Comparison of ENCODE assay signal across 8 cellular contexts in the genomic region with DNA sequence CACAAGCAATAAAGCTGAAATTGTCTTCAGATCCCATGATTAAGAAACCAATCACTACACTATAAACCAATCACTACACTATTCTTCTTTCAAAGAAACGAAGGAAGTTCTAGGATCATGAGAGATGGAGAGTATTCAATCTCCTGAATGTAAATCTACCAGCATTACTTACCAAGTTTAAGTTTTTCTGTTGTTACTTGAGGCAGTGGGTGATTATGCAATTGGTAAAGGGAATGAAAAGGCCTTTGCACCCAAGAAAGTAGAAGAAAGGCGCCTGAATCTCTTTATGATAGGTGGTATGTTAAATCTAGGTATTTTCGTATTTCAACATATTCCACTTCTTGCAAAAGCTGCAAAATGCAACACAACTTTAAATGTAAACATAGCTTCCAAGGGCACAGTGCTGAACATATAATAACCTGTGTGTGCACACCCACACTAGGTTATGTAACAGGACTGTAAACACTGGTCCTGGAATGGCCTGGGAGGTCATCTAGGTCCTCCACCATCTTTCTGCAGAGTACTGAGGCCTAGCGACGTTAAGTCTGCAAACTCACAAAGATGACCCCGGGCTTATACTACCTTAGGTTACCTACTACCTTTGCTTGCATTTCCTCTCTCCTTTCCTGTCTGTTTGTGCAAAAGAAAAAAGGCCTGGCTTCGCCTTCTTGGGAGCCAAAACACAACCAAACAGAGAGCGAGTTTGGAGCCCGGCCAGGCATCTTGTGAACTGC. TPM values are rescaled to one million over a fixed set of nuclear protein-coding genes. Genes with fewer than 3 reads are reported as not detected.
DNase-seq lines count a peak whose midpoint lies in the region; ATAC-seq and TF ChIP-seq lines count a peak whose summit lies in the region.

No MANE protein-coding gene starts in this region.

- H3K27ac Mint-ChIP-seq in Calu3 (ENCODE audit: unreplicated experiment) = peak overlapping the region; percentile 72
- peak overlapping the region; percentile 98 to 99 for H3K27ac Mint-ChIP-seq in effector memory CD8-positive, alpha-beta T cell
- H3K27ac Mint-ChIP-seq in naive thymus-derived CD4-positive, alpha-beta T cell = peak overlapping the region; percentile 95 to 99 (median 97)

- no peak for ATAC-seq in effector memory CD8-positive, alpha-beta T cell (replicated peaks)
- ATAC-seq in naive thymus-derived CD4-positive, alpha-beta T cell = no peak
- ATAC-seq in HG03097 (IDR thresholded peaks at IDR 0.05; ENCODE audit: low FRiP score, unreplicated experiment) = no peak

- H3K4me3 Mint-ChIP-seq in Calu3 (ENCODE audit: low read depth, unreplicated experiment) = peak overlapping the region; percentile 84
- peak overlapping the region; percentile 94 to 96 for H3K4me3 Mint-ChIP-seq in effector memory CD8-positive, alpha-beta T cell
- peak overlapping the region; percentile 89 to 98 (median 96) for H3K4me3 Mint-ChIP-seq in naive thymus-derived CD4-positive, alpha-beta T cell

- peaks cover 23% of the 10 kb centered on the region for H3K4me1 Mint-ChIP-seq in Calu3 (ENCODE audit: low read depth, unreplicated experiment)
- H3K4me1 Mint-ChIP-seq in effector memory CD8-positive, alpha-beta T cell (ENCODE audit: low read depth in 2 of 2) = peaks cover 22 to 27% of the 10 kb centered on the region in 2 donors
- peaks cover 16 to 46% (median 44%) of the 10 kb centered on the region in 7 donors for H3K4me1 Mint-ChIP-seq in naive thymus-derived CD4-positive, alpha-beta T cell

- peaks cover 19% of the 10 kb centered on the region for H3K4me1 ChIP-seq in OCI-LY1 (ENCODE audit: insufficient read depth, low read length, severe bottlenecking)
- peaks cover 10% of the 10 kb centered on the region in 2 donors for H3K4me1 ChIP-seq in naive thymus-derived CD4-positive, alpha-beta T cell (ENCODE audit: control insufficient read depth in 2 of 2, insufficient read depth in 2 of 2, low read length in 2 of 2)

- no peaks in the 10 kb centered on the region for H3F3A ChIP-seq in OCI-LY1 (ENCODE audit: insufficient read depth, low read length)

- TSS peak; percentile 96 for BruUV-seq in Calu3 (replicated peaks; lab: Mats Ljungman, UMichigan)

- peak overlapping the region; percentile 76; the same call in 1 of the 2 replicates for H2AFZ ChIP-seq in OCI-LY1 (ENCODE audit: low read length)

- H3K27me3 Mint-ChIP-seq in Calu3 (ENCODE audit: unreplicated experiment) = no peaks in the 10 kb centered on the region
- no peaks in the 10 kb centered on the region for H3K27me3 Mint-ChIP-seq in effector memory CD8-positive, alpha-beta T cell
- no peaks in the 10 kb centered on the region for H3K27me3 Mint-ChIP-seq in naive thymus-derived CD4-positive, alpha-beta T cell

- H3K36me3 Mint-ChIP-seq in Calu3 (ENCODE audit: insufficient read depth, unreplicated experiment) = peaks cover 23% of the 10 kb centered on the region
- H3K36me3 Mint-ChIP-seq in effector memory CD8-positive, alpha-beta T cell (ENCODE audit: insufficient read depth) = peaks cover 25% of the 10 kb centered on the region
- H3K36me3 Mint-ChIP-seq in naive thymus-derived CD4-positive, alpha-beta T cell = no peaks in the 10 kb centered on the region

- H3K4me3 ChIP-seq in OCI-LY1 (ENCODE audit: low read depth, low read length, poor library complexity, severe bottlenecking) = peak overlapping the region; percentile 86
- H3K4me3 ChIP-seq in naive thymus-derived CD4-positive, alpha-beta T cell (ENCODE audit: low read length) = peak overlapping the region; percentile 91

- no peaks in the 10 kb centered on the region for H4K20me1 ChIP-seq in OCI-LY1 (ENCODE audit: insufficient read depth, low read length)

- 0 out of 2 replicates have a peak, but pooled peaks cover 3% of the 10 kb centered on the region for H3K9me3 ChIP-seq in OCI-LY1 (ENCODE audit: low read length)
- H3K9me3 ChIP-seq in naive thymus-derived CD4-positive, alpha-beta T cell (ENCODE audit: control insufficient read depth in 2 of 3, low read length in 3 of 3) = no peaks in the 10 kb centered on the region

- intact Hi-C loops in Calu3 (cut with micrococcal nuclease; ENCODE audit: unreplicated experiment) (loop anchor here (5.0 kb wide), 1 partner anchor 63 kb away; the partner anchor contains the start of gene UHMK1), posterior vena cava (cut with DNase I) (no loop called here)
- intact Hi-C loops in naive thymus-derived CD4-positive, alpha-beta T cell (cut with micrococcal nuclease) = loop anchor here (1.0 to 5.0 kb wide), 8 partner anchors 63 to 1158 kb away; partner anchors contain the start of genes HSD17B7 (in 2 of the 2), NUF2 (in 2 of the 2), UHMK1 (in 2 of the 2) and ATF6 (in 1 of the 2)

- H3K4me2 ChIP-seq in OCI-LY1 (ENCODE audit: low read length) = peak overlapping the region; percentile 78

- no peaks in the 10 kb centered on the region for H3K9me3 Mint-ChIP-seq in Calu3 (ENCODE audit: low read depth, unreplicated experiment)
- no peaks in the 10 kb centered on the region for H3K9me3 Mint-ChIP-seq in effector memory CD8-positive, alpha-beta T cell
- peaks cover 0 to 3% (median 0%) of the 10 kb centered on the region in 11 donors for H3K9me3 Mint-ChIP-seq in naive thymus-derived CD4-positive, alpha-beta T cell

- H3K79me2 ChIP-seq in OCI-LY1 (ENCODE audit: insufficient read depth, low read length) = peaks cover 14% of the 10 kb centered on the region; the same call in 1 of the 2 replicates

- H3K9me2 ChIP-seq in OCI-LY1 (ENCODE audit: low read depth, low read length) = no peaks in the 10 kb centered on the region

- peak overlapping the region; percentile 32 for H3K27ac ChIP-seq in OCI-LY1 (ENCODE audit: low read depth, low read length, poor library complexity, severe bottlenecking)
- peak overlapping the region; percentile 91 for H3K27ac ChIP-seq in naive thymus-derived CD4-positive, alpha-beta T cell (ENCODE audit: low read depth, low read length)

- DNase-seq in Calu3 = no peak
- DNase-seq in effector memory CD8-positive, alpha-beta T cell = no peak
- peak in 4 of 9 donors; percentile 1 to 11 (median 4) for DNase-seq in naive thymus-derived CD4-positive, alpha-beta T cell
- no peak for DNase-seq in NCI-H446 (lab: John Stamatoyannopoulos, UW)
- no peak for DNase-seq in germinal center (ENCODE audit: low spot score)
- no peak for DNase-seq in posterior vena cava (ENCODE audit: low spot score)

- no peaks in the 10 kb centered on the region for H3K27me3 ChIP-seq in OCI-LY1 (ENCODE audit: insufficient read depth, low read length)
- no peaks in the 10 kb centered on the region for H3K27me3 ChIP-seq in naive thymus-derived CD4-positive, alpha-beta T cell (ENCODE audit: control insufficient read depth in 2 of 2, insufficient read depth in 2 of 2, low read length in 2 of 2)

- H3K9ac ChIP-seq in OCI-LY1 (ENCODE audit: low read length) = peak overlapping the region; percentile 88

- no peaks in the 10 kb centered on the region for H3K36me3 ChIP-seq in OCI-LY1 (ENCODE audit: insufficient read depth, low read length)
- no peaks in the 10 kb centered on the region for H3K36me3 ChIP-seq in naive thymus-derived CD4-positive, alpha-beta T cell (ENCODE audit: control insufficient read depth in 2 of 3, insufficient read depth in 3 of 3, low read length in 3 of 3)

- CTCF ChIA-PET in Calu3 (lab: Charles Lee) = interaction anchor here (1.6 kb wide), 1 partner anchor 203 kb away, joined by 6 read pairs; no protein-coding TSS in a partner anchor
- CTCF ChIA-PET in naive thymus-derived CD4-positive, alpha-beta T cell (lab: Charles Lee) = interaction anchor here (0.8 kb wide), 1 partner anchor 13 kb away, joined by 3 read pairs; no protein-coding TSS in a partner anchor

- POLR2A ChIA-PET in naive thymus-derived CD4-positive, alpha-beta T cell (lab: Charles Lee) = interaction anchor here (0.5 to 2.4 kb wide), 5 partner anchors 10 to 1925 kb away, joined by 3 to 16 read pairs (median 3); partner anchors contain the start of gene UHMK1

- TF ChIP-seq CTCF in Calu3 (IDR thresholded peaks at IDR 0.05; ENCODE audit: unreplicated experiment) (no peak), OCI-LY1 (IDR thresholded peaks at IDR 0.05; ENCODE audit: low read length) (no peak)

RNA-seq across cellular contexts. Expression of gene UAP1, which starts 1.1 kb away (rescaled TPM):
- total RNA-seq in Calu3 (2022) (40.8 and 47.2 TPM in 2 replicates), posterior vena cava (100 to 1,000 TPM; 106 to 115 TPM)
- total RNA-seq in naive thymus-derived CD4-positive, alpha-beta T cell = 10 to 100 TPM; 18.0 to 29.6 (median 22.7) TPM
- 10 to 100 TPM; 26.0 to 27.7 TPM for polyA plus RNA-seq in naive thymus-derived CD4-positive, alpha-beta T cell

Comparison
In these comparisons a context has a peak if more than half of its experiments do, and no peak if none do; other contexts are left out.
1. intact Hi-C loops: an anchor here in Calu3 (5.0 kb wide) and naive thymus-derived CD4-positive, alpha-beta T cell (1.0 to 5.0 kb wide); none called in posterior vena cava.